Comparison of ENCODE assay signal across 20 cellular contexts in genomic region chr6:7803219-7803618, GRCh38.
"Had no signal": no experiment of that assay in that cellular context is flagged by ENCODE, and none has a peak within 500 bp of the region (broad histone marks: within the 10 kb centered on the region; RNA-seq: fewer than 3 reads in every experiment).

No MANE protein-coding gene starts in this region.

- H3K27me3 ChIP-seq: esophagus muscularis mucosa, gastroesophageal sphincter, neural progenitor cell, testis had no signal

- H3K4me2 ChIP-seq: neural progenitor cell had no signal

- H3K4me1 Mint-ChIP-seq: naive B cell, T-cell had no signal

- H3K36me3 Mint-ChIP-seq: naive B cell, T-cell, type B pancreatic cell had no signal

- ATAC-seq: gastroesophageal sphincter, heart right ventricle, mucosa of descending colon, psoas muscle, right cardiac atrium, T-cell had no signal

- H3K36me3 ChIP-seq: esophagus muscularis mucosa, gastroesophageal sphincter, heart right ventricle, neural progenitor cell had no signal

- H3K27me3 Mint-ChIP-seq: type B pancreatic cell had no signal

- H3K9me3 ChIP-seq: esophagus muscularis mucosa, gastroesophageal sphincter, heart right ventricle, mucosa of descending colon, psoas muscle, testis had no signal

- H3K9ac ChIP-seq: neural progenitor cell had no signal

- H3K4me1 ChIP-seq: esophagus muscularis mucosa, gastroesophageal sphincter, heart right ventricle, neural progenitor cell, psoas muscle, testis had no signal

- H3K4me3 ChIP-seq: esophagus muscularis mucosa, gastroesophageal sphincter, heart right ventricle, mucosa of descending colon, neural progenitor cell, psoas muscle, skin epidermis, testis had no signal

- H3K9me3 Mint-ChIP-seq: activated naive CD4-positive, alpha-beta T cell treated with anti-CD3 and anti-CD28 coated beads for 36 hours; activated T-helper 2 cell treated with anti-CD3 and anti-CD28 coated beads, Interferon-gamma antibody, Interleukin-2, Interleukin-4, amounts not matched to agents 10 μg/mL and 5 μg/mL and 100 μg/mL, durations not matched to agents 14 hours and 24 hours and 36 hours; naive B cell; neural progenitor cell; T-cell had no signal

- H3K27ac ChIP-seq: esophagus muscularis mucosa, gastroesophageal sphincter, heart right ventricle, neural progenitor cell, psoas muscle, skin epidermis, testis had no signal

- H3K27ac Mint-ChIP-seq: activated naive CD4-positive, alpha-beta T cell treated with anti-CD3 and anti-CD28 coated beads for 36 hours; activated T-helper 2 cell treated with anti-CD3 and anti-CD28 coated beads, Interferon-gamma antibody, Interleukin-2, Interleukin-4, amounts not matched to agents 10 μg/mL and 5 μg/mL and 100 μg/mL, durations not matched to agents 14 hours and 24 hours and 36 hours; neural progenitor cell; T-cell; type B pancreatic cell had no signal

- H2AFZ ChIP-seq: neural progenitor cell had no signal

- DNase-seq: activated CD4-positive, alpha-beta T cell treated with anti-CD3 and anti-CD28 coated beads, Interleukin-2, amount 50 U/mL, for 1 hour; activated CD4-positive, CD25-positive, alpha-beta regulatory T cell; activated naive CD4-positive, alpha-beta T cell treated with anti-CD3 and anti-CD28 coated beads for 36 hours; effector CD8-positive, alpha-beta T cell; heart right ventricle; kidney glomerular epithelial cell; mesenchymal stem cell; mucosa of descending colon; naive B cell; psoas muscle; right cardiac atrium; T-cell; T-helper 9 cell; testis had no signal

- H3K4me3 Mint-ChIP-seq: activated naive CD4-positive, alpha-beta T cell treated with anti-CD3 and anti-CD28 coated beads for 36 hours; naive B cell; neural progenitor cell; T-cell; type B pancreatic cell had no signal
